In the genomic region with DNA sequence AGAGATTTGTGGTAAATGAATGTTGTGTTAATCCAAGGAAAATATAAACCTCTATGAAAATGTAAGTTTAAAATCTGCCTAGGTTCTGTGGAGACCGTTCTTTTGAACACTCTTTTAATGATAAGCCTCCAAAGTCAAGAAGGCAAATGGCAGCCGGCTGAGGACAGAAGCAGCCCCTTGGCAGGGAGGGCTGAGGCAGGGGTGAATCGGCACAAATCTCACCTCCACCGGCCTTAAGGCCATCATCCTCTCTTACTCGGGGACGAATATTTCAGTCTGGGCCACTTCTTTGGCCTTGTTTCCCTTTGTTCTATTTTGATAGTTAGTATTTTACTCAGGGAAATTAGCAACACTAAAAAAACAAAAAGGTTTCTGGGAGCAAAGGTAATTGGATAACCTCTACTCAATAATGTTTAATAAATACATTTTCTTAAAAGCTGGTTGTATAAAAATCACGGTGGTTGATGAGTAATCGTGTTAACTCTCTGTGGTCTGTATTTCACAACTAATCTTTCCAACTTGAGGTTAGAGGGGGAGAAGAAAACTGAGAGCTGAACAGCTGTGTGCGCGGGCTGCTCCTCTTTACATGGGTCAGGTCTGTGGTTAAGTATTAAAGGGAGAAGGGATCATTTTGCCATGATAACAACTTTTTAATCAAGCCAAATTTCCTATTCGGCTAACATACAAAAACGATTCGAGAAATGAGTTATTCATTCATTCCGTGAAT, we compare ENCODE assay signal across 10 cellular contexts. TPM values are rescaled to one million over a fixed set of nuclear protein-coding genes. Genes with fewer than 3 reads are reported as not detected.
DNase-seq lines count a peak whose midpoint lies in the region; ATAC-seq and TF ChIP-seq lines count a peak whose summit lies in the region.
"Had no signal": no experiment of that assay in that cellular context is flagged by ENCODE, and none has a peak within 500 bp of the region (broad histone marks: within the 10 kb centered on the region; RNA-seq: fewer than 3 reads in every experiment).

No MANE protein-coding gene starts in this region.

- no peak overlapping the region for H3K27ac ChIP-seq in right atrium auricular region
- H3K27ac ChIP-seq: neutrophil had no signal

- H3K4me3 Mint-ChIP-seq in T-helper 17 cell, result no peak overlapping the region

- peaks cover 5% of the 10 kb centered on the region for H3K27me3 Mint-ChIP-seq in T-helper 17 cell
- H3K27me3 Mint-ChIP-seq: CD4-positive, CD25-positive, alpha-beta regulatory T cell had no signal

- peaks cover 7% of the 10 kb centered on the region for H3K4me1 Mint-ChIP-seq in T-helper 17 cell

- peak; percentile 34 to 43 for DNase-seq in activated CD4-positive, alpha-beta T cell treated with anti-CD3 and anti-CD28 coated beads, Interleukin-2, amount 50 U/mL, for 48 hours
- no peak for DNase-seq in activated CD4-positive, alpha-beta T cell treated with anti-CD3 and anti-CD28 coated beads, Interleukin-2, amount 50 U/mL, for 1 hour
- no peak for DNase-seq in T-helper 17 cell
- DNase-seq in retinal pigment epithelial cell (ENCODE audit: low read depth), result peak; percentile 65
- no peak for DNase-seq in effector CD8-positive, alpha-beta T cell (lab: John Stamatoyannopoulos, UW)
- DNase-seq in NCI-H510A treated with DMSO at 0.1 percent for 48 hours (lab: John Stamatoyannopoulos, UW), result no peak
- DNase-seq in right atrium auricular region (ENCODE audit: low spot score), result no peak

- H3K9me3 ChIP-seq in T-helper 17 cell (ENCODE audit: control insufficient read depth, low read length, poor library complexity, severe bottlenecking) (no peaks in the 10 kb centered on the region), right atrium auricular region (no peaks in the 10 kb centered on the region)
- H3K9me3 ChIP-seq: neutrophil had no signal

- H3K36me3 Mint-ChIP-seq in T-helper 17 cell (ENCODE audit: low read depth), result peaks cover 9% of the 10 kb centered on the region

- H3K4me3 ChIP-seq in retinal pigment epithelial cell (ENCODE audit: low read length), result no peak overlapping the region
- H3K4me3 ChIP-seq in right atrium auricular region, result no peak overlapping the region

- peak; percentile 67 for ATAC-seq in HG03045 (IDR thresholded peaks at IDR 0.05; ENCODE audit: unreplicated experiment)
- ATAC-seq in T-helper 17 cell, result no peak

- H3K27ac Mint-ChIP-seq in T-helper 17 cell, result peak overlapping the region; percentile 24

- no peak for TF ChIP-seq CTCF in retinal pigment epithelial cell (conservative IDR thresholded peaks at IDR 0.05; ENCODE audit: low read depth, low read length)
- TF ChIP-seq CTCF in right atrium auricular region (IDR thresholded peaks at IDR 0.05), result no peak

- peaks cover 17% of the 10 kb centered on the region for H3K36me3 ChIP-seq in right atrium auricular region
- H3K36me3 ChIP-seq: neutrophil had no signal

- peaks cover 0 to 34% of the 10 kb centered on the region in 2 donors for H3K4me1 ChIP-seq in right atrium auricular region

- H3K27me3 ChIP-seq in right atrium auricular region, result no peaks in the 10 kb centered on the region

RNA-seq across cellular contexts. Expression of gene LGMN, which starts 18.6 kb away (rescaled TPM):
- total RNA-seq in T-helper 17 cell (1 to 10 TPM; 5.2 to 8.3 TPM), right atrium auricular region (100 to 1,000 TPM in 1 of 2 donors, 10 to 100 TPM in 1; 65.6 to 109 TPM)

Comparison
In these comparisons a context has a peak if more than half of its experiments do, and no peak if none do; other contexts are left out.
1. DNase-seq: peak in activated CD4-positive, alpha-beta T cell treated with anti-CD3 and anti-CD28 coated beads, Interleukin-2, amount 50 U/mL, for 48 hours (2 of 2) and retinal pigment epithelial cell (single experiment); none in activated CD4-positive, alpha-beta T cell treated with anti-CD3 and anti-CD28 coated beads, Interleukin-2, amount 50 U/mL, for 1 hour (single experiment), T-helper 17 cell (0 of 3), effector CD8-positive, alpha-beta T cell (single experiment), NCI-H510A treated with DMSO at 0.1 percent for 48 hours (single experiment) and right atrium auricular region (single experiment).
2. RNA of gene LGMN, which starts 18.6 kb away (total RNA-seq): 65.6 to 109 TPM in right atrium auricular region; 5.2 to 8.3 TPM in T-helper 17 cell; every median in the first group is over 4 times any median in the second.